Comparison of ENCODE assay signal across 23 cellular contexts in the genomic region with DNA sequence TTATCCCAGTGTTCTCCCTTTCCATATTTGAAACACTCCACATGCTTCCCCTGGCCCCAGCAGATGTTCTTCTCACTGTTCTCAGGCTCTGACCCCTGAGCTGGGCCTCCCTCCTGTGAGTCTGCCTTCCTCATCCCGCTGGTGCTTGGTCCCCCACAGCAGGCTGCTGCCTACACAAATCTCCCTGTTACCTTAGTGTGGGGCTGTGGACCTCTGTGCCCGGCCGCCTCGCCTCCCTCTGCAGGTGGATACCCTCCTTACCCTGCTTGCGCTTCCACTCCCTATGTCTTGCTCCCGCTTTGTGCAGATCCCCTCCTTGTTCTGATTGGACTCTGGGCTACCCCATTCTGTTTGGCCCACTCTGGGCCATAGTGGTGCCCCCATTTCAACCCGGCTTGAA. TPM values are rescaled to one million over a fixed set of nuclear protein-coding genes. Genes with fewer than 3 reads are reported as not detected.
DNase-seq lines count a peak whose midpoint lies in the region; ATAC-seq, FAIRE-seq and TF ChIP-seq lines count a peak whose summit lies in the region.
"Had no signal": no experiment of that assay in that cellular context is flagged by ENCODE, and none has a peak within 500 bp of the region (broad histone marks: within the 10 kb centered on the region; RNA-seq: fewer than 3 reads in every experiment).

No MANE protein-coding gene starts in this region.

- H3K4me2 ChIP-seq in GM12878 (ENCODE audit: control insufficient read depth, insufficient read depth) (no peak overlapping the region), neural progenitor cell (peak overlapping the region; percentile 41)
- H3K4me2 ChIP-seq: BLaER1 treated with 17β-estradiol and CSF1 and Interleukin-3, amounts not matched to agents 10 nM and 100 nM had no signal

- no peaks in the 10 kb centered on the region for H4K20me1 ChIP-seq in GM12878 (ENCODE audit: control insufficient read depth, insufficient read depth)
- peaks cover 48% of the 10 kb centered on the region for H4K20me1 ChIP-seq in neural progenitor cell (ENCODE audit: low read depth)

- H3K27ac Mint-ChIP-seq in glutamatergic neuron (ENCODE audit: unreplicated experiment) (peak overlapping the region; percentile 83), neural progenitor cell (peak overlapping the region; percentile 83)
- H3K27ac Mint-ChIP-seq: CD8-positive, alpha-beta T cell had no signal

- in situ Hi-C loops in GM12878 (cut with MboI) = no loop called here
- in situ Hi-C loops in transverse colon (cut with MboI; ENCODE audit: low pct_ligation_motif_present in 1 of 4, low pct_unique_long_range_greater_than_20kb in 1 of 4, low sequenced_read_pairs in 3 of 4) = no loop called here

- no peaks in the 10 kb centered on the region for H3F3A ChIP-seq in neural progenitor cell (ENCODE audit: low read depth)

- intact Hi-C loops in GM12878 (cut with micrococcal nuclease; ENCODE audit: unreplicated experiment) = no loop called here
- intact Hi-C loops in transverse colon (cut with DNase I; ENCODE audit: low total_unique reads) = no loop called here
- intact Hi-C loops in A673 (cut with micrococcal nuclease; ENCODE audit: unreplicated experiment) = no loop called here

- H3K27me3 ChIP-seq in GM12878 (replicated peaks in 1 of 2; ENCODE audit: control insufficient read depth in 2 of 2, insufficient read depth in 2 of 2, low read length in 1 of 2) (no peaks in the 10 kb centered on the region), neural progenitor cell (no peaks in the 10 kb centered on the region), transverse colon (no peaks in the 10 kb centered on the region), A673 (replicated peaks; ENCODE audit: insufficient read depth, low read depth, low read length, poor library complexity) (no peaks in the 10 kb centered on the region)
- H3K27me3 ChIP-seq: BLaER1 treated with 17β-estradiol and CSF1 and Interleukin-3, amounts not matched to agents 10 nM and 100 nM; SJSA1 had no signal

- POLR2A ChIA-PET in GM12878 (lab: Charles Lee) = no interaction called here
- POLR2A ChIA-PET in A673 (lab: Charles Lee; ENCODE audit: low non-redundant PET) = no interaction called here

- WGBS in GM12878 (ENCODE audit: insufficient coverage, insufficient replicate concordance, low lambda C conversion rate, missing lambda C conversion rate) = 100% methylated on average over 7 of the region's 7 CpGs
- 95 to 100% methylated on average over 3 to 7 of the region's 7 CpGs for WGBS in transverse colon (ENCODE audit: low coverage in 1 of 2), 2 donors

- H3K79me2 ChIP-seq in GM12878 (ENCODE audit: control insufficient read depth, insufficient read depth, low read length) = no peaks in the 10 kb centered on the region; the same call in none of the 2 replicates
- H3K79me2 ChIP-seq in neural progenitor cell (ENCODE audit: low read depth) = peaks cover 91% of the 10 kb centered on the region

- H3K4me1 ChIP-seq in GM12878 (ENCODE audit: control insufficient read depth, insufficient read depth, low read length) = no peaks in the 10 kb centered on the region
- H3K4me1 ChIP-seq in neural progenitor cell = peaks cover 32% of the 10 kb centered on the region
- H3K4me1 ChIP-seq in transverse colon = peaks cover 0 to 9% (median 2%) of the 10 kb centered on the region in 4 donors
- H3K4me1 ChIP-seq in A673 (ENCODE audit: insufficient read depth, low read length, poor library complexity, severe bottlenecking) = peaks cover 4% of the 10 kb centered on the region
- H3K4me1 ChIP-seq: SJSA1 had no signal

- no peaks in the 10 kb centered on the region for H3K36me3 ChIP-seq in GM12878 (ENCODE audit: control insufficient read depth in 2 of 2, insufficient read depth in 2 of 2, low read length in 1 of 2)
- H3K36me3 ChIP-seq in neural progenitor cell = no peaks in the 10 kb centered on the region
- H3K36me3 ChIP-seq in transverse colon = no peaks in the 10 kb centered on the region
- no peaks in the 10 kb centered on the region for H3K36me3 ChIP-seq in A673 (ENCODE audit: insufficient read depth, low read length, poor library complexity, severe bottlenecking)
- H3K36me3 ChIP-seq: SJSA1 had no signal

- TF ChIP-seq EP300 in GM12878 (IDR thresholded peaks at IDR 0.05; ENCODE audit: borderline replicate concordance in 1 of 2, control insufficient read depth in 1 of 2, low read depth in 2 of 2, low read length in 2 of 2) = no peak
- TF ChIP-seq EP300 in transverse colon (IDR thresholded peaks at IDR 0.05; ENCODE audit: low read depth) = no peak

- no TSS peak for BruUV-seq in GM12878 (replicated peaks; lab: Mats Ljungman, UMichigan)
- BruUV-seq in A673 (replicated peaks; lab: Mats Ljungman, UMichigan) = no TSS peak

- H3K4me3 ChIP-seq in GM12878 (no peak overlapping the region), neural progenitor cell (no peak overlapping the region), transverse colon (no peak overlapping the region), A673 (ENCODE audit: low read depth, low read length, poor library complexity, severe bottlenecking) (no peak overlapping the region)
- H3K4me3 ChIP-seq: BLaER1 treated with 17β-estradiol and CSF1 and Interleukin-3, amounts not matched to agents 10 nM and 100 nM; SJSA1 had no signal

- H3K9ac ChIP-seq in GM12878 (ENCODE audit: control insufficient read depth, insufficient read depth, low read length) (no peak overlapping the region), neural progenitor cell (no peak overlapping the region)
- H3K9ac ChIP-seq: BLaER1 treated with 17β-estradiol and CSF1 and Interleukin-3, amounts not matched to agents 10 nM and 100 nM had no signal

- peak; percentile 12; the same call in 2 of the 3 replicates for ATAC-seq in GM12878
- ATAC-seq: CD8-positive, alpha-beta T cell; Right ventricle myocardium inferior had no signal

- DNase-seq in GM12878 (ENCODE audit: low read depth, low spot score) (no peak), glutamatergic neuron (peak; percentile 33), neural progenitor cell (ENCODE audit: low spot score) (peak; percentile 18), transverse colon (no peak), A673 (ENCODE audit: low spot score) (no peak), NCI-H1694 treated with DMSO at 0.1 percent for 48 hours (lab: John Stamatoyannopoulos, UW) (no peak), activated gamma-delta T cell (lab: John Stamatoyannopoulos, UW) (no peak)
- DNase-seq: CD8-positive, alpha-beta T cell; DND-41; H9; KBM-7; NCI-H1092; NCI-H1436; NCI-H2029; NCI-H345; NCI-H524; NCI-H774; OCI-M1 had no signal

- TF ChIP-seq POLR2A in GM12878 (IDR thresholded peaks at IDR 0.05; ENCODE audit: low read depth, low read length) (no peak), transverse colon (IDR thresholded peaks at IDR 0.05) (no peak)

- CTCF ChIA-PET in GM12878 (lab: Yijun Ruan, JAX) (interaction anchor here (1.0 to 1.1 kb wide), 2 partner anchors 11 to 19 kb away, joined by 3 to 4 read pairs; no protein-coding TSS in a partner anchor), A673 (lab: Charles Lee) (no interaction called here)

- no peak for TF ChIP-seq RAD21 in GM12878 (IDR thresholded peaks at IDR 0.05; ENCODE audit: insufficient read depth, low read depth, low read length)

- H2AFZ ChIP-seq in GM12878 (ENCODE audit: control insufficient read depth, low read depth, low read length) (no peak overlapping the region), neural progenitor cell (replicated peaks) (no peak overlapping the region)

- no peak for FAIRE-seq in GM12878 (lab: Jason Lieb, UNC)
- FAIRE-seq: GM12891, RCC 7860 had no signal

- H3K27ac ChIP-seq in GM12878 (ENCODE audit: control insufficient read depth, insufficient read depth) = no peak overlapping the region
- no peak overlapping the region for H3K27ac ChIP-seq in neural progenitor cell
- peak overlapping the region in 3 of 4 donors; percentile 36 to 65 (median 53) for H3K27ac ChIP-seq in transverse colon
- no peak overlapping the region for H3K27ac ChIP-seq in A673 (ENCODE audit: low read depth, low read length, poor library complexity, severe bottlenecking)
- H3K27ac ChIP-seq: BLaER1 treated with 17β-estradiol and CSF1 and Interleukin-3, amounts not matched to agents 10 nM and 100 nM; SJSA1 had no signal

- H3K4me1 Mint-ChIP-seq in glutamatergic neuron (ENCODE audit: low read depth, unreplicated experiment) = peaks cover 29% of the 10 kb centered on the region
- H3K4me1 Mint-ChIP-seq in neural progenitor cell = peaks cover 29% of the 10 kb centered on the region

- RAD21 ChIA-PET in GM12878 (lab: Charles Lee; ENCODE audit: unreplicated experiment) = interaction anchor here (1.3 kb wide), 1 partner anchor 11 kb away, joined by 3 read pairs; no protein-coding TSS in a partner anchor

- H3K4me3 Mint-ChIP-seq in glutamatergic neuron (ENCODE audit: unreplicated experiment) (peak overlapping the region; percentile 18), neural progenitor cell (peak overlapping the region; percentile 42)
- H3K4me3 Mint-ChIP-seq: CD8-positive, alpha-beta T cell; H9 had no signal

- H3K9me3 Mint-ChIP-seq in glutamatergic neuron (ENCODE audit: unreplicated experiment) (no peaks in the 10 kb centered on the region), neural progenitor cell (peaks cover 12% of the 10 kb centered on the region)
- H3K9me3 Mint-ChIP-seq: CD8-positive, alpha-beta T cell; H9 had no signal

- H3K9me3 ChIP-seq in GM12878 (replicated peaks; ENCODE audit: control insufficient read depth, insufficient read depth, low read length) (no peaks in the 10 kb centered on the region; the same call in 2 of the 3 replicates), neural progenitor cell (ENCODE audit: low read depth) (no peaks in the 10 kb centered on the region), transverse colon (no peaks in the 10 kb centered on the region), A673 (ENCODE audit: low read depth, low read length, poor library complexity, severe bottlenecking) (no peaks in the 10 kb centered on the region)
- H3K9me3 ChIP-seq: SJSA1 had no signal

- TF ChIP-seq CTCF in GM12878 (IDR thresholded peaks at IDR 0.05 in 2 of 3, conservative IDR thresholded peaks at IDR 0.05 in 1 of 3; ENCODE audit: control insufficient read depth in 2 of 3, extremely low read depth in 1 of 3, insufficient read depth in 1 of 3, low read depth in 3 of 3, low read length in 3 of 3) (no peak), glutamatergic neuron (IDR thresholded peaks at IDR 0.05; ENCODE audit: partially characterized antibody, unreplicated experiment) (no peak), neural progenitor cell (IDR thresholded peaks at IDR 0.05) (no peak), transverse colon (IDR thresholded peaks at IDR 0.05) (no peak), A673 (conservative IDR thresholded peaks at IDR 0.05; ENCODE audit: low read depth, low read length) (no peak)

- H3K27me3 Mint-ChIP-seq in glutamatergic neuron (ENCODE audit: unreplicated experiment) (no peaks in the 10 kb centered on the region), neural progenitor cell (ENCODE audit: insufficient read depth, low read depth) (no peaks in the 10 kb centered on the region)

- no peaks in the 10 kb centered on the region for H3K36me3 Mint-ChIP-seq in glutamatergic neuron (ENCODE audit: unreplicated experiment)
- H3K36me3 Mint-ChIP-seq in neural progenitor cell = peaks cover 21% of the 10 kb centered on the region

- SMC1A ChIA-PET in GM12878 (lab: Charles Lee; ENCODE audit: uncharacterized antibody, unreplicated experiment) = no interaction called here

RNA-seq across cellular contexts. Expression of gene DERA, which starts 6.9 kb away (rescaled TPM):
- 28.0 and 28.8 TPM in 2 replicates for total RNA-seq in GM12878 (2013; cell fraction: nucleolus; rRNA removed)
- total RNA-seq in GM12878 (2014; rRNA removed) (37.9 and 49.8 TPM in 2 replicates), GM12878 (2014; rRNA removed; fragmentation: Illumina TruSeq; extraction: Trizol) (42.3 and 42.6 TPM in 2 replicates), GM12878 (2021) (33.4 and 34.9 TPM in 2 replicates), glutamatergic neuron (ENCODE audit: unreplicated experiment) (55.6 TPM), neural progenitor cell (ENCODE audit: low replicate concordance) (64.6 and 91.2 TPM in 2 replicates), transverse colon (100 to 1,000 TPM in 1 of 4 donors, 10 to 100 TPM in 2, 1 to 10 TPM in 1; 9.2 to 112 (median 69.9) TPM), A673 (2021) (43.7 and 53.0 TPM in 2 replicates)
- 15.8 TPM for polyA plus RNA-seq in GM12878 (2011; ENCODE audit: low read depth)
- polyA plus RNA-seq in GM12878 (2011; rRNA removed) (39.3 and 60.6 TPM in 2 replicates), GM12878 (2014; fragmentation: Illumina TruSeq; extraction: Trizol) (36.9 and 59.1 TPM in 2 replicates), GM12878 (2014; fragmentation: Nextera tagmentation; extraction: Ambion mirVana) (10 to 100 TPM; 64.2 to 97.1 TPM), GM12878 (2014; rRNA removed) (35.0 and 36.2 TPM in 2 replicates), GM12878 (2016; fragmentation: Nextera tagmentation; extraction: Ambion mirVana) (10 to 100 TPM; 71.0 to 76.4 TPM)
- polyA plus RNA-seq in GM12878 (2011; cell fraction: cytosol; rRNA removed) = 17.5 and 20.2 TPM in 2 replicates
- 18.8 and 23.7 TPM in 2 replicates for polyA plus RNA-seq in GM12878 (2011; cell fraction: nucleus; rRNA removed)
- 15.0 and 20.5 TPM in 2 replicates for polyA plus RNA-seq in GM12878 (2012)
- 38.2 and 38.8 TPM in 2 replicates for polyA minus RNA-seq in GM12878 (2011; rRNA and poly(A)+ RNA removed)
- polyA minus RNA-seq in GM12878 (2011; cell fraction: cytosol; rRNA and poly(A)+ RNA removed) = 12.6 and 13.6 TPM in 2 replicates
- 16.5 and 17.3 TPM in 2 replicates for polyA minus RNA-seq in GM12878 (2011; cell fraction: nucleus; rRNA and poly(A)+ RNA removed)

RNA-seq across cellular contexts. Expression of gene STRAP, which starts 35.9 kb away (rescaled TPM):
- total RNA-seq in GM12878 (2013; cell fraction: nucleolus; rRNA removed) = 18.6 and 19.9 TPM in 2 replicates
- 64.3 and 66.8 TPM in 2 replicates for total RNA-seq in GM12878 (2014; rRNA removed)
- total RNA-seq in GM12878 (2014; rRNA removed; fragmentation: Illumina TruSeq; extraction: Trizol) = 77.3 and 80.4 TPM in 2 replicates
- 113 and 116 TPM in 2 replicates for total RNA-seq in GM12878 (2021)
- 66.0 TPM for polyA plus RNA-seq in GM12878 (2011; ENCODE audit: low read depth)
- polyA plus RNA-seq in GM12878 (2011; rRNA removed) = 125 and 169 TPM in 2 replicates
- polyA plus RNA-seq in GM12878 (2011; cell fraction: cytosol; rRNA removed) = 60.1 and 70.1 TPM in 2 replicates
- 22.8 and 33.9 TPM in 2 replicates for polyA plus RNA-seq in GM12878 (2011; cell fraction: nucleus; rRNA removed)
- polyA plus RNA-seq in GM12878 (2012) = 80.5 and 85.4 TPM in 2 replicates
- polyA plus RNA-seq in GM12878 (2014; fragmentation: Illumina TruSeq; extraction: Trizol) = 91.9 and 106 TPM in 2 replicates
- 100 to 1,000 TPM; 102 to 227 TPM for polyA plus RNA-seq in GM12878 (2014; fragmentation: Nextera tagmentation; extraction: Ambion mirVana)
- 103 and 125 TPM in 2 replicates for polyA plus RNA-seq in GM12878 (2014; rRNA removed)
- polyA plus RNA-seq in GM12878 (2016; fragmentation: Nextera tagmentation; extraction: Ambion mirVana) = 100 to 1,000 TPM; 281 TPM
- 75.8 and 85.1 TPM in 2 replicates for polyA minus RNA-seq in GM12878 (2011; rRNA and poly(A)+ RNA removed)
- 47.6 and 57.9 TPM in 2 replicates for polyA minus RNA-seq in GM12878 (2011; cell fraction: cytosol; rRNA and poly(A)+ RNA removed)
- polyA minus RNA-seq in GM12878 (2011; cell fraction: nucleus; rRNA and poly(A)+ RNA removed) = 18.9 and 36.5 TPM in 2 replicates
- 159 TPM for total RNA-seq in glutamatergic neuron (ENCODE audit: unreplicated experiment)
- total RNA-seq in neural progenitor cell (ENCODE audit: low replicate concordance) = 180 and 303 TPM in 2 replicates
- 10 to 100 TPM; 39.3 to 78.6 (median 48.6) TPM for total RNA-seq in transverse colon
- 222 and 247 TPM in 2 replicates for total RNA-seq in A673 (2021)

Comparison
In these comparisons a context has a peak if more than half of its experiments do, and no peak if none do; other contexts are left out.
1. DNase-seq: peak in glutamatergic neuron (single experiment) and neural progenitor cell (single experiment); none in GM12878 (single experiment), transverse colon (single experiment), A673 (single experiment), NCI-H1694 treated with DMSO at 0.1 percent for 48 hours (single experiment) and activated gamma-delta T cell (single experiment).
2. H3K27ac ChIP-seq: peak in transverse colon (3 of 4); none in GM12878 (single experiment), neural progenitor cell (single experiment) and A673 (single experiment).